Comparison of ENCODE assay signal across 2 cellular contexts in genomic region chr15:43318990-43319771, GRCh38.
TF ChIP-seq lines count a peak whose summit lies in the region.

No MANE protein-coding gene starts in this region.

TF ChIP-seq in GM23338, 12 proteins besides CTCF, POLR2A, EP300 and RAD21:
- no peak for TF ChIP-seq EZH2phosphoT487 (IDR thresholded peaks at IDR 0.05; ENCODE audit: unreplicated experiment)
- TF ChIP-seq ZNF114 (CRISPR knock-in tag; IDR thresholded peaks at IDR 0.05), result no peak
- TF ChIP-seq CREB1 (CRISPR knock-in tag; IDR thresholded peaks at IDR 0.05; ENCODE audit: low read depth), result no peak

TF ChIP-seq in H1, 55 proteins besides CTCF, POLR2A, EP300 and RAD21:
- no peak for TF ChIP-seq KDM5A (IDR thresholded peaks at IDR 0.05; ENCODE audit: low read length)
- no peak for TF ChIP-seq USF2 (IDR thresholded peaks at IDR 0.05; ENCODE audit: low read length)
- TF ChIP-seq SP4 (IDR thresholded peaks at IDR 0.05; ENCODE audit: low read length), result no peak
- no peak for TF ChIP-seq E2F6 (IDR thresholded peaks at IDR 0.05)
